ENCODE assay signal across 19 cellular contexts in the genomic region with DNA sequence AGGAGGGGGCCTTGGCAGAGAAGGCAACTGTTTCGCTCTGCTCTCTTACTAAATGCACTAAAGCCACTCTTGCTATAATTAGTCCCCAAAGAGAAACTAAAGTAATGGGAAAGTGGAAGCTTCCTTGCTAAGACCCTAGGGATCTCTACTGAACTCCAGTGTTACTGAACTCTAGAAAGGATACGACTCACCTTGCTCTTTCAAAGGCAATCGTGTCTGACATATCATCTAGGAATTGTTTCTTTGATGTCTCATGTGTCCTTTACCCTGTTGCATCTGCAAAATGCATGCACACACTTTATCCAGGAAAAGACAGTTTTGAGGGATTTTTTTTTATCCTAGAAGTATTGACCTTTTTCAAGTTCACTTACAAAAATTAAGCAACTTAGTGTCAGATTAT.
A peak's percentile ranks its signal among the peaks of the same experiment; 100 is the strongest.
DNase-seq lines count a peak whose midpoint lies in the region; ATAC-seq and TF ChIP-seq lines count a peak whose summit lies in the region.
"Had no signal": no experiment of that assay in that cellular context is flagged by ENCODE, and none has a peak within 500 bp of the region (broad histone marks: within the 10 kb centered on the region; RNA-seq: fewer than 3 reads in every experiment).

No MANE protein-coding gene starts in this region.

- no peaks in the 10 kb centered on the region for H4K20me1 ChIP-seq in BLaER1

- H3K27me3 ChIP-seq in BLaER1 (no peaks in the 10 kb centered on the region), RWPE2 (ENCODE audit: insufficient read depth, poor library complexity, severe bottlenecking) (no peaks in the 10 kb centered on the region)
- H3K27me3 ChIP-seq: SJSA1 had no signal

- peak; percentile 31 for DNase-seq in HS-5 (ENCODE audit: low read depth)
- no peak for DNase-seq in RWPE2 (ENCODE audit: low spot score)
- peak; percentile 78 for DNase-seq in kidney tubule cell (ENCODE audit: low spot score)
- no peak for DNase-seq in GM03348 (ENCODE audit: low spot score)
- DNase-seq: C1 segment of cervical spinal cord; CD8-positive, alpha-beta memory T cell; DMS79; Kasumi-1; NCI-H1105 treated with DMSO at 0.1 percent for 48 hours; NCI-H1694; NCI-H2081 treated with DMSO at 0.1 percent for 48 hours; NCI-H345; NCI-H524 treated with DMSO at 0.1 percent for 48 hours had no signal

- ATAC-seq in RWPE2 (ENCODE audit: low read depth) (peak; percentile 38; the same call in 1 of the 3 replicates), GM21526 (IDR thresholded peaks at IDR 0.05; ENCODE audit: low FRiP score, unreplicated experiment) (no peak), esophagus mucosa (no peak)

- H3K9me3 ChIP-seq in BLaER1 (peaks cover 10% of the 10 kb centered on the region; the same call in 1 of the 2 replicates), RWPE2 (ENCODE audit: severe bottlenecking) (no peaks in the 10 kb centered on the region)
- H3K9me3 ChIP-seq: HAP-1, SJSA1 had no signal

- H3K9ac ChIP-seq in BLaER1 = no peak overlapping the region

- peak overlapping the region; percentile 63 for H3K4me2 ChIP-seq in BLaER1

- H3K4me1 ChIP-seq in BLaER1 (peaks cover 12% of the 10 kb centered on the region), RWPE2 (ENCODE audit: insufficient read depth, poor library complexity, severe bottlenecking) (no peaks in the 10 kb centered on the region)
- H3K4me1 ChIP-seq: HAP-1, SJSA1 had no signal

- H3K36me3 ChIP-seq in BLaER1 (no peaks in the 10 kb centered on the region), RWPE2 (ENCODE audit: low read depth) (no peaks in the 10 kb centered on the region)
- H3K36me3 ChIP-seq: HAP-1, SJSA1 had no signal

- H3K4me3 ChIP-seq in BLaER1 = no peak overlapping the region
- H3K4me3 ChIP-seq in RWPE2 (ENCODE audit: severe bottlenecking) = no peak overlapping the region
- H3K4me3 ChIP-seq: HAP-1, SJSA1 had no signal

- TF ChIP-seq CTCF in RWPE2 (IDR thresholded peaks at IDR 0.05; ENCODE audit: poor library complexity, severe bottlenecking) = no peak

- H3K27ac ChIP-seq in BLaER1 (no peak overlapping the region), RWPE2 (ENCODE audit: poor library complexity, severe bottlenecking) (no peak overlapping the region)
- H3K27ac ChIP-seq: HL-60, SJSA1 had no signal

Comparison
In these comparisons a context has a peak if more than half of its experiments do, and no peak if none do; other contexts are left out.
1. DNase-seq: peak in HS-5 (single experiment) and kidney tubule cell (single experiment); none in RWPE2 (single experiment) and GM03348 (single experiment).